18 cellular contexts compared by ENCODE assay signal in the genomic region with DNA sequence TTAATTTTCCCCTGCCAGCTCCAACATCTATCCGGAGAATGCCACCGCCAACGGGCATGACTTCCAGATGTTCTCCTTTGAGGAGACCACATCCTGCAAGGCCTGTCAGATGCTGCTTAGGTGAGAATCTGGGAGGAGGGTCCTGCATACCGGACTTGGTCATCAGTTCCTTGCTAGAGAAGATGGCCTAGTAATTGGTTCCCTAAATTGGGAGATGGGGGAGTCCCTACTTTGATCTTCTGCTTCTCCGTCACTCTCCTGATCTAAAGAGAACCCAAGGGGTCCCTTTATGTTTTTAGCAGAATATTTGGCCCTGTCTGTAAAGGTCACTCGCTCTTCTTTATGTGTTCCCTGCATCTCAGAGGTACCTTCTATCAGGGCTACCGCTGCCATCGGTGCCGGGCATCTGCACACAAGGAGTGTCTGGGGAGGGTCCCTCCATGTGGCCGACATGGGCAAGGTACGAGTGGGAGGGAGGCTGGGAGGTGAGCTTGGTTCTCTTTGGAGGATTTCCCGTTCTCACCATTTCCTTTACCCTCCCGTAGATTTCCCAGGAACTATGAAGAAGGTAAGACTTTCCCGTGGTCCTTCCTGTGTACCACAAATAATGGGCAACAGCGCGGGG. TPM values are rescaled to one million over a fixed set of nuclear protein-coding genes. Genes with fewer than 3 reads are reported as not detected.
DNase-seq lines count a peak whose midpoint lies in the region; ATAC-seq and TF ChIP-seq lines count a peak whose summit lies in the region.
"Had no signal": no experiment of that assay in that cellular context is flagged by ENCODE, and none has a peak within 500 bp of the region (broad histone marks: within the 10 kb centered on the region; RNA-seq: fewer than 3 reads in every experiment).

No MANE protein-coding gene starts in this region.

- H3K4me1 Mint-ChIP-seq in CD14-positive monocyte: peaks cover 37% of the 10 kb centered on the region
- peaks cover 5% of the 10 kb centered on the region for H3K4me1 Mint-ChIP-seq in central memory CD8-positive, alpha-beta T cell

- peaks cover 98% of the 10 kb centered on the region for H3K36me3 ChIP-seq in neutrophil

- H3K9me3 Mint-ChIP-seq in CD14-positive monocyte: peaks cover 0 to 10% (median 2%) of the 10 kb centered on the region in 7 donors
- H3K9me3 Mint-ChIP-seq in central memory CD8-positive, alpha-beta T cell: no peaks in the 10 kb centered on the region
- H3K9me3 Mint-ChIP-seq: CD8-positive, alpha-beta memory T cell had no signal

- no peak for ATAC-seq in central memory CD8-positive, alpha-beta T cell (replicated peaks; ENCODE audit: extremely low read depth, poor library complexity, severe bottlenecking)
- ATAC-seq in HG03108 (IDR thresholded peaks at IDR 0.05; ENCODE audit: unreplicated experiment): no peak
- ATAC-seq in HG02642 (IDR thresholded peaks at IDR 0.05; ENCODE audit: poor library complexity, unreplicated experiment): no peak
- ATAC-seq: HepG2, Right ventricle myocardium inferior had no signal

- H3K4me3 Mint-ChIP-seq in CD14-positive monocyte: no peak overlapping the region
- no peak overlapping the region for H3K4me3 Mint-ChIP-seq in central memory CD8-positive, alpha-beta T cell
- H3K4me3 Mint-ChIP-seq: CD8-positive, alpha-beta memory T cell had no signal

- H3K9me3 ChIP-seq in neutrophil: no peaks in the 10 kb centered on the region
- H3K9me3 ChIP-seq: BLaER1 had no signal

- H3K27me3 Mint-ChIP-seq in CD14-positive monocyte (ENCODE audit: low read depth in 3 of 3): no peaks in the 10 kb centered on the region
- no peaks in the 10 kb centered on the region for H3K27me3 Mint-ChIP-seq in central memory CD8-positive, alpha-beta T cell
- H3K27me3 Mint-ChIP-seq: CD8-positive, alpha-beta memory T cell had no signal

- DNase-seq in activated effector memory CD4-positive, alpha-beta T cell treated with anti-CD3 and anti-CD28 coated beads, Interleukin-2, amount 50 U/mL, for 16 hours: peak; percentile 30
- DNase-seq in activated effector memory CD4-positive, alpha-beta T cell treated with Interleukin-2 at 50 U/mL for 16 hours: no peak
- DNase-seq in CD14-positive monocyte (ENCODE audit: low spot score): no peak
- no peak for DNase-seq in central memory CD8-positive, alpha-beta T cell (ENCODE audit: low spot score in 2 of 2)
- no peak for DNase-seq in ACHN
- DNase-seq: CD8-positive, alpha-beta memory T cell; KG1; NCI-H1105 treated with DMSO at 0.1 percent for 48 hours; NCI-H1694; NCI-H2081 treated with DMSO at 0.1 percent for 48 hours; NCI-H510A; NCI-H748 treated with DMSO at 0.1 percent for 48 hours had no signal

- intact Hi-C loops in CD14-positive monocyte (cut with micrococcal nuclease): no loop called here

- in situ Hi-C loops in ACHN (cut with HindIII; ENCODE audit: low pct_ligation_motif_present, low pct_unique_long_range_greater_than_20kb, low sequenced_read_pairs): no loop called here

- H3K36me3 Mint-ChIP-seq in CD14-positive monocyte: peaks cover 73 to 95% of the 10 kb centered on the region in 2 donors
- H3K36me3 Mint-ChIP-seq in central memory CD8-positive, alpha-beta T cell (ENCODE audit: insufficient read depth): peaks cover 69% of the 10 kb centered on the region

- H3K27ac ChIP-seq in neutrophil: peak overlapping the region; percentile 60
- H3K27ac ChIP-seq: BLaER1 had no signal

- no peak for TF ChIP-seq CTCF in CD14-positive monocyte (IDR thresholded peaks at IDR 0.05)
- TF ChIP-seq CTCF in neutrophil (IDR thresholded peaks at IDR 0.05): no peak

- peaks cover 0 to 4% of the 10 kb centered on the region in 2 experiments for H3K4me1 ChIP-seq in neutrophil (ENCODE audit: control insufficient read depth in 1 of 2, insufficient read depth in 1 of 2, low read depth in 1 of 2, low read length in 1 of 2)

- peak overlapping the region in 5 of 7 donors; percentile 30 to 85 (median 66) for H3K27ac Mint-ChIP-seq in CD14-positive monocyte
- H3K27ac Mint-ChIP-seq in central memory CD8-positive, alpha-beta T cell (ENCODE audit: low read depth): peak overlapping the region; percentile 71

- no peak overlapping the region for H3K4me3 ChIP-seq in neutrophil (ENCODE audit: low read depth in 1 of 2, low read length in 1 of 2)
- H3K4me3 ChIP-seq: BLaER1 had no signal

- H3K27me3 ChIP-seq in neutrophil: no peaks in the 10 kb centered on the region
- H3K27me3 ChIP-seq: BLaER1 had no signal

RNA-seq across cellular contexts. Expression of a gene that starts 54.1 kb away (rescaled TPM):
- polyA plus RNA-seq in CD14-positive monocyte: 10 to 100 TPM; 13.9 to 37.7 TPM
- polyA plus RNA-seq: HepG2 had no signal
